ENCODE assay signal across 12 cellular contexts in genomic region chr20:24497851-24498250, GRCh38. TPM values are rescaled to one million over a fixed set of nuclear protein-coding genes. Genes with fewer than 3 reads are reported as not detected.
DNase-seq lines count a peak whose midpoint lies in the region; ATAC-seq and TF ChIP-seq lines count a peak whose summit lies in the region.
"Had no signal": no experiment of that assay in that cellular context is flagged by ENCODE, and none has a peak within 500 bp of the region (broad histone marks: within the 10 kb centered on the region; RNA-seq: fewer than 3 reads in every experiment).

No MANE protein-coding gene starts in this region.

- no peak overlapping the region for H3K4me2 ChIP-seq in smooth muscle cell

- H3K4me3 ChIP-seq in smooth muscle cell, result no peak overlapping the region

- no peak overlapping the region for H2AFZ ChIP-seq in smooth muscle cell (ENCODE audit: low read depth)

- H3K4me3 Mint-ChIP-seq in chondrocyte (ENCODE audit: unreplicated experiment), result no peak overlapping the region
- H3K4me3 Mint-ChIP-seq: effector memory CD8-positive, alpha-beta T cell had no signal

- H3K4me1 ChIP-seq in smooth muscle cell (ENCODE audit: low read depth), result no peaks in the 10 kb centered on the region

- H3K4me1 Mint-ChIP-seq in chondrocyte (ENCODE audit: low read depth), result peaks cover 28% of the 10 kb centered on the region

- H4K20me1 ChIP-seq in smooth muscle cell (ENCODE audit: low read depth), result no peaks in the 10 kb centered on the region

- H3K9ac ChIP-seq in smooth muscle cell (ENCODE audit: low read depth), result no peak overlapping the region

- no peaks in the 10 kb centered on the region for H3K9me3 ChIP-seq in smooth muscle cell (replicated peaks; ENCODE audit: low read depth)

- TF ChIP-seq CTCF in chondrocyte (IDR thresholded peaks at IDR 0.05) (no peak), smooth muscle cell (IDR thresholded peaks at IDR 0.05; ENCODE audit: borderline replicate concordance, insufficient read depth, poor library complexity, severe bottlenecking) (no peak)

- no peak for ATAC-seq in HG03442 (IDR thresholded peaks at IDR 0.05; ENCODE audit: unreplicated experiment)
- ATAC-seq: effector memory CD8-positive, alpha-beta T cell had no signal

- peak overlapping the region; percentile 44 for H3K27ac ChIP-seq in smooth muscle cell (ENCODE audit: low read depth)

- H3K27ac Mint-ChIP-seq in chondrocyte (ENCODE audit: unreplicated experiment), result peak overlapping the region; percentile 78
- H3K27ac Mint-ChIP-seq: effector memory CD8-positive, alpha-beta T cell had no signal

- H3F3A ChIP-seq in smooth muscle cell (ENCODE audit: low read depth), result peaks cover 4% of the 10 kb centered on the region

- peak; percentile 31 for DNase-seq in DMS53 (lab: John Stamatoyannopoulos, UW)
- no peak for DNase-seq in DMS53 treated with DMSO at 0.1 percent for 48 hours (lab: John Stamatoyannopoulos, UW; ENCODE audit: unreplicated experiment)
- DNase-seq in NCI-H2029 treated with DMSO at 0.1 percent for 48 hours (lab: John Stamatoyannopoulos, UW), result peak; percentile 95
- no peak for DNase-seq in chondrocyte (ENCODE audit: low spot score)
- no peak for DNase-seq in smooth muscle cell (lab: John Stamatoyannopoulos, UW; ENCODE audit: unreplicated experiment)
- DNase-seq in NCI-H2107 (lab: John Stamatoyannopoulos, UW), result no peak
- DNase-seq in stimulated activated CD4-positive, alpha-beta T cell treated with anti-CD3 and anti-CD28 coated beads, Interleukin-4, amount 100 ng/mL, for 1 hour, result no peak
- DNase-seq: effector memory CD8-positive, alpha-beta T cell; Karpas-422; T-helper 9 cell had no signal

- WGBS in smooth muscle cell (ENCODE audit: low lambda C conversion rate), result 60% methylated on average over 2 of the region's 2 CpGs

- peaks cover 2% of the 10 kb centered on the region for H3K27me3 Mint-ChIP-seq in chondrocyte (ENCODE audit: low read depth)

- no peaks in the 10 kb centered on the region for H3K9me3 Mint-ChIP-seq in chondrocyte (ENCODE audit: low read depth)
- H3K9me3 Mint-ChIP-seq: effector memory CD8-positive, alpha-beta T cell had no signal

- H3K36me3 Mint-ChIP-seq in chondrocyte (ENCODE audit: low read depth), result no peaks in the 10 kb centered on the region

- H3K36me3 ChIP-seq in smooth muscle cell (ENCODE audit: low read depth), result no peaks in the 10 kb centered on the region

- H3K79me2 ChIP-seq in smooth muscle cell (ENCODE audit: low read depth), result no peaks in the 10 kb centered on the region

- H3K27me3 ChIP-seq in smooth muscle cell (ENCODE audit: low read depth), result no peaks in the 10 kb centered on the region

RNA-seq across cellular contexts. Expression of gene SYNDIG1, which starts 28.4 kb away (rescaled TPM):
- total RNA-seq in chondrocyte (5.6 to 16.4 TPM (median 6.1 TPM) in 3 replicates), smooth muscle cell (1.6 and 1.8 TPM in 2 replicates)
- 2.2 and 3.2 TPM in 2 replicates for polyA plus RNA-seq in smooth muscle cell
- total RNA-seq: OCI-LY7 had no signal

Comparison
In these comparisons a context has a peak if more than half of its experiments do, and no peak if none do; other contexts are left out.
1. DNase-seq: peak in DMS53 (single experiment) and NCI-H2029 treated with DMSO at 0.1 percent for 48 hours (single experiment); none in DMS53 treated with DMSO at 0.1 percent for 48 hours (single experiment), chondrocyte (single experiment), smooth muscle cell (single experiment), NCI-H2107 (single experiment) and stimulated activated CD4-positive, alpha-beta T cell treated with anti-CD3 and anti-CD28 coated beads, Interleukin-4, amount 100 ng/mL, for 1 hour (single experiment).